Comparison of ENCODE assay signal across 19 cellular contexts in the genomic region with DNA sequence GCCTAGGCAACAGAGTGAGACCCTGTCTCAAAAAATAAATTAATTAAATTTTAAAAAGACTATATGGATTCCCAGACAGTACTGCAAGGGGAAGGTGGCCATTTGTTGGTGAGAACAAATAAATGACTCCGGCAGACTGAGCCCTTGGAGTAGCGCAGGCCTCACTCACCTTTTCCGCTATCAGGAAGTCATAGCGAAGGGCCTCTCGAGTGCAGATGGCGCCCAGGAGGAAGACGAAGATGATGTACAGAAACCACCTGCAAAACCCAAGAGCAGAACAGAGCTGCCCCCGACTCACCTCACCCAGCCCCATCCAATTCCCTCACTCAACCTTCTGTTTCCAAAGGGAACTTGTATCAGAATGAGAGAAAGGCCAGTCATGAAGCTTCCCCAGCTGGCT.
A peak's percentile ranks its signal among the peaks of the same experiment; 100 is the strongest.
DNase-seq lines count a peak whose midpoint lies in the region; ATAC-seq and TF ChIP-seq lines count a peak whose summit lies in the region.
"Had no signal": no experiment of that assay in that cellular context is flagged by ENCODE, and none has a peak within 500 bp of the region (broad histone marks: within the 10 kb centered on the region; RNA-seq: fewer than 3 reads in every experiment).

No MANE protein-coding gene starts in this region.

- H3K27me3 ChIP-seq in CD8-positive, alpha-beta T cell (ENCODE audit: insufficient read depth, low read length), result no peaks in the 10 kb centered on the region
- H3K27me3 ChIP-seq in Panc1 (ENCODE audit: control insufficient read depth, insufficient read depth, low read length), result no peaks in the 10 kb centered on the region
- H3K27me3 ChIP-seq: Peyer's patch had no signal

- no peaks in the 10 kb centered on the region for H3K36me3 Mint-ChIP-seq in CD8-positive, alpha-beta T cell
- H3K36me3 Mint-ChIP-seq in natural killer cell treated with Interleukin-12 subunit alpha and Interleukin-12 subunit beta and Interleukin-15 and Interleukin-18, amount 100 ng/mL, for 72 hours, result no peaks in the 10 kb centered on the region

- no peak for TF ChIP-seq CTCF in CD8-positive, alpha-beta T cell (IDR thresholded peaks at IDR 0.05)
- no peak for TF ChIP-seq CTCF in Panc1 (IDR thresholded peaks at IDR 0.05)
- TF ChIP-seq CTCF in omental fat pad (IDR thresholded peaks at IDR 0.05), result no peak

- H3K36me3 ChIP-seq in CD8-positive, alpha-beta T cell (ENCODE audit: insufficient read depth, low read length), result no peaks in the 10 kb centered on the region
- no peaks in the 10 kb centered on the region for H3K36me3 ChIP-seq in Panc1 (ENCODE audit: control insufficient read depth, insufficient read depth, low read length)
- H3K36me3 ChIP-seq: Peyer's patch had no signal

- no peak overlapping the region for H3K27ac ChIP-seq in CD8-positive, alpha-beta T cell (ENCODE audit: low read depth, low read length)
- H3K27ac ChIP-seq in Panc1 (ENCODE audit: low read length), result peak overlapping the region; percentile 74; the same call in 1 of the 2 replicates
- H3K27ac ChIP-seq: C4-2B, KMS-11 had no signal

- peak overlapping the region; percentile 89 for H3K27ac Mint-ChIP-seq in CD8-positive, alpha-beta T cell
- peak overlapping the region; percentile 54 to 96 for H3K27ac Mint-ChIP-seq in natural killer cell treated with Interleukin-12 subunit alpha and Interleukin-12 subunit beta and Interleukin-15 and Interleukin-18, amount 100 ng/mL, for 72 hours

- DNase-seq in CD8-positive, alpha-beta T cell, result no peak
- DNase-seq in Panc1 (ENCODE audit: low read depth, low spot score), result no peak
- peak; percentile 24 for DNase-seq in ecto neural progenitor cell (ENCODE audit: low spot score)
- peak; percentile 62 for DNase-seq in natural killer cell treated with Interleukin-12 subunit alpha and Interleukin-12 subunit beta and Interleukin-15 and Interleukin-18, amount 100 ng/mL, for 72 hours (ENCODE audit: low spot score)
- DNase-seq in activated CD4-positive, alpha-beta T cell treated with anti-CD3 and anti-CD28 coated beads, Interleukin-2, amount 50 U/mL, for 48 hours, result no peak
- no peak for DNase-seq in omental fat pad (ENCODE audit: low spot score)
- no peak for DNase-seq in effector CD8-positive, alpha-beta T cell (lab: John Stamatoyannopoulos, UW)
- DNase-seq in NOMO-1 treated with dmso at 0.1 percent for 144 hours (lab: John Stamatoyannopoulos, UW; ENCODE audit: unreplicated experiment), result no peak
- DNase-seq: COR-L47, EL, NCI-H1092 treated with DMSO at 0.1 percent for 48 hours, NCI-H2227 treated with DMSO at 0.1 percent for 48 hours, NCI-H524, Peyer's patch, SHP77 had no signal

- intact Hi-C loops in CD8-positive, alpha-beta T cell (cut with DNase I, micrococcal nuclease), result no loop called here
- intact Hi-C loops in Panc1 (cut with micrococcal nuclease; ENCODE audit: unreplicated experiment), result no loop called here

- no peaks in the 10 kb centered on the region for H3K9me3 Mint-ChIP-seq in CD8-positive, alpha-beta T cell
- H3K9me3 Mint-ChIP-seq in natural killer cell treated with Interleukin-12 subunit alpha and Interleukin-12 subunit beta and Interleukin-15 and Interleukin-18, amount 100 ng/mL, for 72 hours, result no peaks in the 10 kb centered on the region

- CTCF ChIA-PET in CD8-positive, alpha-beta T cell (lab: Charles Lee), result no interaction called here
- CTCF ChIA-PET in Panc1 (lab: Charles Lee), result no interaction called here

- no peak overlapping the region for H3K4me3 ChIP-seq in CD8-positive, alpha-beta T cell (ENCODE audit: low read depth, low read length)
- no peak overlapping the region for H3K4me3 ChIP-seq in Panc1 (ENCODE audit: low read depth in 2 of 2, low read length in 2 of 2)
- H3K4me3 ChIP-seq: A549, Peyer's patch had no signal

- no peaks in the 10 kb centered on the region for H3K9me3 ChIP-seq in CD8-positive, alpha-beta T cell (ENCODE audit: low read length)
- H3K9me3 ChIP-seq in Panc1 (ENCODE audit: control insufficient read depth, insufficient read depth, low read depth, low read length), result no peaks in the 10 kb centered on the region
- H3K9me3 ChIP-seq: A549, Peyer's patch had no signal

- peaks cover 47% of the 10 kb centered on the region for H3K4me1 ChIP-seq in CD8-positive, alpha-beta T cell (ENCODE audit: insufficient read depth, low read length)
- H3K4me1 ChIP-seq in Panc1 (ENCODE audit: control insufficient read depth, insufficient read depth, low read length), result peaks cover 57% of the 10 kb centered on the region

- POLR2A ChIA-PET in CD8-positive, alpha-beta T cell (lab: Charles Lee), result no interaction called here
- POLR2A ChIA-PET in Panc1 (lab: Charles Lee), result no interaction called here

- H3K4me1 Mint-ChIP-seq in CD8-positive, alpha-beta T cell (ENCODE audit: low read depth), result peaks cover 51% of the 10 kb centered on the region
- H3K4me1 Mint-ChIP-seq in natural killer cell treated with Interleukin-12 subunit alpha and Interleukin-12 subunit beta and Interleukin-15 and Interleukin-18, amount 100 ng/mL, for 72 hours (ENCODE audit: low read depth in 2 of 2), result peaks cover 67 to 71% of the 10 kb centered on the region in 2 donors

- no TSS peak for BruUV-seq in Panc1 (replicated peaks; lab: Mats Ljungman, UMichigan)

- in situ Hi-C loops in Panc1 (cut with HindIII; ENCODE audit: low pct_unique_long_range_greater_than_20kb, low sequenced_read_pairs), result no loop called here

- H3K27me3 Mint-ChIP-seq in CD8-positive, alpha-beta T cell (ENCODE audit: low read depth), result no peaks in the 10 kb centered on the region
- H3K27me3 Mint-ChIP-seq in natural killer cell treated with Interleukin-12 subunit alpha and Interleukin-12 subunit beta and Interleukin-15 and Interleukin-18, amount 100 ng/mL, for 72 hours, result no peaks in the 10 kb centered on the region

- ATAC-seq in CD8-positive, alpha-beta T cell, result no peak
- ATAC-seq in Panc1, result no peak
- ATAC-seq in natural killer cell treated with Interleukin-12 subunit alpha and Interleukin-12 subunit beta and Interleukin-15 and Interleukin-18, amount 100 ng/mL, for 72 hours, result no peak
- ATAC-seq in omental fat pad (ENCODE audit: low FRiP score), result no peak
- ATAC-seq: A549, HepG2 had no signal

- H3K4me3 Mint-ChIP-seq in CD8-positive, alpha-beta T cell, result no peak overlapping the region
- H3K4me3 Mint-ChIP-seq in natural killer cell treated with Interleukin-12 subunit alpha and Interleukin-12 subunit beta and Interleukin-15 and Interleukin-18, amount 100 ng/mL, for 72 hours, result peak overlapping the region; percentile 47

Comparison
In these comparisons a context has a peak if more than half of its experiments do, and no peak if none do; other contexts are left out.
1. DNase-seq: peak in ecto neural progenitor cell (single experiment) and natural killer cell treated with Interleukin-12 subunit alpha and Interleukin-12 subunit beta and Interleukin-15 and Interleukin-18, amount 100 ng/mL, for 72 hours (single experiment); none in CD8-positive, alpha-beta T cell (0 of 7), Panc1 (single experiment), activated CD4-positive, alpha-beta T cell treated with anti-CD3 and anti-CD28 coated beads, Interleukin-2, amount 50 U/mL, for 48 hours (0 of 2), omental fat pad (single experiment), effector CD8-positive, alpha-beta T cell (single experiment) and NOMO-1 treated with dmso at 0.1 percent for 144 hours (single experiment).